ENCODE assay signal across 12 cellular contexts in genomic region chr16:87178977-87179376, GRCh38.
DNase-seq lines count a peak whose midpoint lies in the region; ATAC-seq and TF ChIP-seq lines count a peak whose summit lies in the region.
"Had no signal": no experiment of that assay in that cellular context is flagged by ENCODE, and none has a peak within 500 bp of the region (broad histone marks: within the 10 kb centered on the region; RNA-seq: fewer than 3 reads in every experiment).

No MANE protein-coding gene starts in this region.

- H3K27me3 Mint-ChIP-seq in osteocyte (ENCODE audit: unreplicated experiment), result no peaks in the 10 kb centered on the region
- H3K27me3 Mint-ChIP-seq in activated CD8-positive, alpha-beta memory T cell treated with anti-CD3 and anti-CD28 coated beads, Interleukin-2, amount 10 ng/mL, durations not matched to agents 7 days and 5 days, result no peaks in the 10 kb centered on the region
- H3K27me3 Mint-ChIP-seq in activated CD8-positive, alpha-beta T cell treated with anti-CD3 and anti-CD28 coated beads, Interleukin-2, amount 10 ng/mL, durations not matched to agents 7 days and 5 days (ENCODE audit: low read depth), result no peaks in the 10 kb centered on the region

- no peaks in the 10 kb centered on the region for H3K36me3 Mint-ChIP-seq in osteocyte (ENCODE audit: unreplicated experiment)
- H3K36me3 Mint-ChIP-seq in activated CD8-positive, alpha-beta memory T cell treated with anti-CD3 and anti-CD28 coated beads, Interleukin-2, amount 10 ng/mL, durations not matched to agents 7 days and 5 days, result no peaks in the 10 kb centered on the region
- no peaks in the 10 kb centered on the region for H3K36me3 Mint-ChIP-seq in activated CD8-positive, alpha-beta T cell treated with anti-CD3 and anti-CD28 coated beads, Interleukin-2, amount 10 ng/mL, durations not matched to agents 7 days and 5 days (ENCODE audit: low read depth)
- H3K36me3 Mint-ChIP-seq: CD14-positive monocyte had no signal

- peak overlapping the region; percentile 52 for H3K27ac ChIP-seq in RWPE2 (ENCODE audit: poor library complexity, severe bottlenecking)
- H3K27ac ChIP-seq: parathyroid adenoma had no signal

- no peaks in the 10 kb centered on the region for H3K9me3 Mint-ChIP-seq in osteocyte (ENCODE audit: unreplicated experiment)
- no peaks in the 10 kb centered on the region for H3K9me3 Mint-ChIP-seq in activated CD8-positive, alpha-beta memory T cell treated with anti-CD3 and anti-CD28 coated beads, Interleukin-2, amount 10 ng/mL, durations not matched to agents 7 days and 5 days (ENCODE audit: low read depth)
- H3K9me3 Mint-ChIP-seq in activated CD8-positive, alpha-beta T cell treated with anti-CD3 and anti-CD28 coated beads, Interleukin-2, amount 10 ng/mL, durations not matched to agents 7 days and 5 days (ENCODE audit: insufficient read depth), result no peaks in the 10 kb centered on the region

- H3K27ac Mint-ChIP-seq in osteocyte (ENCODE audit: unreplicated experiment), result peak overlapping the region; percentile 89
- no peak overlapping the region for H3K27ac Mint-ChIP-seq in activated CD8-positive, alpha-beta memory T cell treated with anti-CD3 and anti-CD28 coated beads, Interleukin-2, amount 10 ng/mL, durations not matched to agents 7 days and 5 days
- no peak overlapping the region for H3K27ac Mint-ChIP-seq in activated CD8-positive, alpha-beta T cell treated with anti-CD3 and anti-CD28 coated beads, Interleukin-2, amount 10 ng/mL, durations not matched to agents 7 days and 5 days

- peaks cover 57% of the 10 kb centered on the region for H3K4me1 Mint-ChIP-seq in osteocyte (ENCODE audit: unreplicated experiment)
- H3K4me1 Mint-ChIP-seq in activated CD8-positive, alpha-beta memory T cell treated with anti-CD3 and anti-CD28 coated beads, Interleukin-2, amount 10 ng/mL, durations not matched to agents 7 days and 5 days, result no peaks in the 10 kb centered on the region
- H3K4me1 Mint-ChIP-seq in activated CD8-positive, alpha-beta T cell treated with anti-CD3 and anti-CD28 coated beads, Interleukin-2, amount 10 ng/mL, durations not matched to agents 7 days and 5 days (ENCODE audit: low read depth), result no peaks in the 10 kb centered on the region
- H3K4me1 Mint-ChIP-seq: CD14-positive monocyte had no signal

- H3K4me1 ChIP-seq in RWPE2 (ENCODE audit: insufficient read depth, poor library complexity, severe bottlenecking), result peaks cover 17% of the 10 kb centered on the region
- H3K4me1 ChIP-seq: parathyroid adenoma had no signal

- H3K36me3 ChIP-seq in RWPE2 (ENCODE audit: low read depth), result no peaks in the 10 kb centered on the region

- H3K4me3 ChIP-seq in RWPE2 (ENCODE audit: severe bottlenecking), result no peak overlapping the region
- no peak overlapping the region for H3K4me3 ChIP-seq in fibroblast of the aortic adventitia (ENCODE audit: low read depth, low read length)
- H3K4me3 ChIP-seq in foreskin fibroblast (ENCODE audit: low read depth in 1 of 2, low read length in 2 of 2), result no peak overlapping the region

- TF ChIP-seq CTCF in RWPE2 (IDR thresholded peaks at IDR 0.05; ENCODE audit: poor library complexity, severe bottlenecking), result no peak
- TF ChIP-seq CTCF in fibroblast of the aortic adventitia (IDR thresholded peaks at IDR 0.05; ENCODE audit: insufficient read depth, low read length), result no peak
- TF ChIP-seq CTCF in osteocyte (IDR thresholded peaks at IDR 0.05), result no peak
- TF ChIP-seq CTCF in foreskin fibroblast (IDR thresholded peaks at IDR 0.05; ENCODE audit: low read depth, low read length), result no peak

- ATAC-seq in RWPE2 (ENCODE audit: low read depth), result peak; percentile 82
- ATAC-seq in activated CD8-positive, alpha-beta memory T cell treated with anti-CD3 and anti-CD28 coated beads, Interleukin-2, amount 10 ng/mL, durations not matched to agents 7 days and 5 days, result no peak
- no peak for ATAC-seq in activated CD8-positive, alpha-beta T cell treated with anti-CD3 and anti-CD28 coated beads, Interleukin-2, amount 10 ng/mL, durations not matched to agents 7 days and 5 days

- H3K9me3 ChIP-seq in RWPE2 (ENCODE audit: severe bottlenecking), result no peaks in the 10 kb centered on the region

- H3K4me3 Mint-ChIP-seq in osteocyte (ENCODE audit: unreplicated experiment), result no peak overlapping the region
- no peak overlapping the region for H3K4me3 Mint-ChIP-seq in activated CD8-positive, alpha-beta memory T cell treated with anti-CD3 and anti-CD28 coated beads, Interleukin-2, amount 10 ng/mL, durations not matched to agents 7 days and 5 days
- H3K4me3 Mint-ChIP-seq in activated CD8-positive, alpha-beta T cell treated with anti-CD3 and anti-CD28 coated beads, Interleukin-2, amount 10 ng/mL, durations not matched to agents 7 days and 5 days, result no peak overlapping the region
- H3K4me3 Mint-ChIP-seq: CD14-positive monocyte had no signal

- no peaks in the 10 kb centered on the region for H3K27me3 ChIP-seq in RWPE2 (ENCODE audit: insufficient read depth, poor library complexity, severe bottlenecking)

- POLR2A ChIA-PET in activated CD8-positive, alpha-beta T cell treated with anti-CD3 and anti-CD28 coated beads, Interleukin-2, amount 10 ng/mL, durations not matched to agents 7 days and 5 days (lab: Charles Lee), result no interaction called here

- CTCF ChIA-PET in activated CD8-positive, alpha-beta memory T cell treated with anti-CD3 and anti-CD28 coated beads, Interleukin-2, amount 10 ng/mL, durations not matched to agents 7 days and 5 days (lab: Charles Lee), result no interaction called here
- CTCF ChIA-PET in activated CD8-positive, alpha-beta T cell treated with anti-CD3 and anti-CD28 coated beads, Interleukin-2, amount 10 ng/mL, durations not matched to agents 7 days and 5 days (lab: Charles Lee), result no interaction called here

- DNase-seq in ELF-1 (ENCODE audit: low read depth, low spot score) (peak; percentile 32), RWPE2 (ENCODE audit: low spot score) (no peak), fibroblast of the aortic adventitia (ENCODE audit: low read depth) (peak; percentile 60), osteocyte (ENCODE audit: extremely low spot score, unreplicated experiment) (no peak), NCI-H2107 (lab: John Stamatoyannopoulos, UW) (no peak), foreskin fibroblast (no peak)
- DNase-seq in activated CD8-positive, alpha-beta memory T cell treated with anti-CD3 and anti-CD28 coated beads, Interleukin-2, amount 10 ng/mL, durations not matched to agents 7 days and 5 days, result no peak
- no peak for DNase-seq in activated CD8-positive, alpha-beta T cell treated with anti-CD3 and anti-CD28 coated beads, Interleukin-2, amount 10 ng/mL, durations not matched to agents 7 days and 5 days
- DNase-seq: effector memory CD4-positive, alpha-beta T cell; NCI-H1436 had no signal

Comparison
In these comparisons a context has a peak if more than half of its experiments do, and no peak if none do; other contexts are left out.
1. DNase-seq: peak in ELF-1 (single experiment) and fibroblast of the aortic adventitia (single experiment); none in RWPE2 (single experiment), osteocyte (single experiment), activated CD8-positive, alpha-beta memory T cell treated with anti-CD3 and anti-CD28 coated beads, Interleukin-2, amount 10 ng/mL, durations not matched to agents 7 days and 5 days (single experiment), NCI-H2107 (single experiment), activated CD8-positive, alpha-beta T cell treated with anti-CD3 and anti-CD28 coated beads, Interleukin-2, amount 10 ng/mL, durations not matched to agents 7 days and 5 days (single experiment) and foreskin fibroblast (0 of 2).